In the genomic region with DNA sequence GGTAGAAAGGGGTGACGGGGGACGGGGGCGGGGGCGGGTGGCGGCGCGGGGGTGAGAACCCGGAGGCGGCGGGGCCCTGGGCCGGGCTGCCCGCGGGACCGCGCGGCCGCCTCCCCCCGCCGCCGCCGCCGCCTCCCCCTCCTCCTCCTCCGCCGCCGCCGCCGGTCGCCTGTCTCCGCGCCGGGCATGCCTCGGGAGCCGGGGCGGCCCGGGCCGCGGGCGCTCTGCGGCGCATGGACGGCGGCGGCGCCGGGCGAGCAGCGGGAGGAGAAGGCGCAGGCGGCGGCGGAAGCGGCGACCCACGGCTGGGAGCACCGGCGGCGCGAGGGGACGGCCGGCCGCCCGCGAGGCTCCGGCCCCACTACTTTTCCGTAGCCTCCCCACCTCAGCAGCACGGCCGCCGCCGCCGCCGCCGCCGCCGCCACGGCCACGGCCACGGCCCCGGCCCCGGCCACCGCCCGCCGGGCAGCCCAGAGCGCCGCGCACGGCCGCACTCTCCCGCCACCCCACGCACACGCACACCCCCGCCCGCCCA, we compare ENCODE assay signal across 8 cellular contexts. TPM values are rescaled to one million over a fixed set of nuclear protein-coding genes. Genes with fewer than 3 reads are reported as not detected.
DNase-seq lines count a peak whose midpoint lies in the region; ATAC-seq and TF ChIP-seq lines count a peak whose summit lies in the region.

A gene (plus strand): TSS at position 161 of the 535 bp plus-strand sequence.

- peaks cover 27% of the 10 kb centered on the region for H3K4me1 ChIP-seq in suprapubic skin

- peak within 1 kb of the TSS; percentile 60 for H3K4me3 ChIP-seq in brain microvascular endothelial cell (ENCODE audit: low read depth, low read length)
- peak within 1 kb of the TSS; percentile 64 for H3K4me3 ChIP-seq in suprapubic skin

- no peaks in the 10 kb centered on the region for H3K36me3 ChIP-seq in brain microvascular endothelial cell (replicated peaks)
- no peaks in the 10 kb centered on the region for H3K36me3 ChIP-seq in suprapubic skin

- no peaks in the 10 kb centered on the region for H3K9me3 ChIP-seq in suprapubic skin

- DNase-seq in GM10266 (ENCODE audit: extremely low spot score) (peak; percentile 47), brain microvascular endothelial cell (no peak), suprapubic skin (ENCODE audit: low spot score in 2 of 2) (no peak), UCSD-AML1 (lab: John Stamatoyannopoulos, UW; ENCODE audit: unreplicated experiment) (no peak)
- DNase-seq in stimulated activated CD4-positive, alpha-beta T cell treated with anti-CD3 and anti-CD28 coated beads, Interleukin-2, amount 100 ng/mL, for 48 hours: no peak

- in situ Hi-C loops in brain microvascular endothelial cell (cut with HindIII; ENCODE audit: low pct_ligation_motif_present, low sequenced_read_pairs): no loop called here

- ATAC-seq in HG03025 (IDR thresholded peaks at IDR 0.05; ENCODE audit: low FRiP score, unreplicated experiment): peak; percentile 23
- ATAC-seq in GM18519 (IDR thresholded peaks at IDR 0.05; ENCODE audit: low FRiP score, unreplicated experiment): no peak

- no peak for TF ChIP-seq EP300 in suprapubic skin (IDR thresholded peaks at IDR 0.05)

- no CpG with 5 or more reads among the region's 92 CpGs for WGBS in suprapubic skin

- TF ChIP-seq CTCF in GM10266 (IDR thresholded peaks at IDR 0.05; ENCODE audit: control insufficient read depth, insufficient read depth, low read depth, missing control alignments): no peak
- no peak for TF ChIP-seq CTCF in brain microvascular endothelial cell (IDR thresholded peaks at IDR 0.05; ENCODE audit: low read depth, low read length, missing control alignments)
- no peak for TF ChIP-seq CTCF in suprapubic skin (IDR thresholded peaks at IDR 0.05)

- no peak for TF ChIP-seq POLR2A in suprapubic skin (IDR thresholded peaks at IDR 0.05)

- H3K27ac ChIP-seq in brain microvascular endothelial cell (peak within 1 kb of the TSS; percentile 58), layer of hippocampus (ENCODE audit: low read depth, low read length) (peak within 1 kb of the TSS; percentile 88), suprapubic skin (peak within 1 kb of the TSS; percentile 87)

- H3K27me3 ChIP-seq in brain microvascular endothelial cell (replicated peaks) (peaks cover 9% of the 10 kb centered on the region), layer of hippocampus (ENCODE audit: control insufficient read depth, insufficient read depth, low read length) (peaks cover 2% of the 10 kb centered on the region), suprapubic skin (peaks cover 30% of the 10 kb centered on the region)

RNA-seq across cellular contexts. Expression of the gene that starts here (rescaled TPM):
- total RNA-seq in suprapubic skin: under 1 TPM in 3 of 4 donors, not detected in 1; 0.17 to 0.45 (median 0.29) TPM
